28 cellular contexts compared by ENCODE assay signal in the genomic region with DNA sequence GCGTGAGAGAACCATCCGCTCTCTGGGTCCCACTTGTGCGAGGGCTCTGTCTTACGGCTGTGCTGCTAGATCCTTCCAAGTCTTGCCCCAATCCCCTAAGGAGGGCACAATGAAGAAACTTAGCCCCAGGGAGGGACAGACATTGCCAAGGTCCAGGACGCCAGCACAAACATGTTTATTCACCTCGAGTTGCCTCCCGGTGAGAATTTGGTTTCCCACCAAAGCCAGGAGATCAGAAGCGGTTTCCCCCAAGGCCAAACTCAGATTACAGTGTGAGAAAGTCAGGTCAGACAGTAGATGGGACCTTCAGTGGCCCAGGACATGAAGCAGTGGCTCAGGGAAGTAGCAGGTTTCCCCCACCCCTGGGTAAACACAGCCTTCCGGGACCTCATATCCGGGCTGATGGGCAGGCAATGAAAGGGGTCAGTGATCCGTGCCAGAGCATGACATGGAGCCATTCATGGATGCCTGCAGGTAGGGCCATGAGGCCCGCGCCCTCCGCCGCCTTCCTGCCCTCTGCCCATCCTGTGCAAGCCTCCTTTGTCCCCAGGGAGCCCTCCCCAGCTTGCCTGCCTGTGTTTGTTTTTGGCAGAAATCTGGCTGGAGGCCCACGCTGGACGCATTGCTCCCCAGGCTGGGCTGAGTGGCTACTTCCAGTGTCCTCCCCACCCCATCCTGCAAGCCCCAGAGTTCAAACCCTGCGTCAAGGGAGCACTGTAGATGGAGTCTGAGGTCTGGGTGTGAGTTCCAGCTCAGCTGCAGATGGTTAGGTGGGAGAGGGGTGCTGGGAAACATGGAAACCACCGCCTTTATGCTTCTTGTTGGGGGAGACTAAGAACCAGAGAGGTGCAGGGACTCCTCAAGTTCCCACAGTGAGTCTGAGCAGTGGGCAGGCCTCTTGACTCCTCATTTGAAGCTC. TPM values are rescaled to one million over a fixed set of nuclear protein-coding genes. Genes with fewer than 3 reads are reported as not detected.
DNase-seq lines count a peak whose midpoint lies in the region; ATAC-seq, FAIRE-seq and TF ChIP-seq lines count a peak whose summit lies in the region.
"Had no signal": no experiment of that assay in that cellular context is flagged by ENCODE, and none has a peak within 500 bp of the region (broad histone marks: within the 10 kb centered on the region; RNA-seq: fewer than 3 reads in every experiment).

No MANE protein-coding gene starts in this region.

- H4K91ac ChIP-seq in H1 (replicated peaks; ENCODE audit: insufficient read length, low read length) = no peak overlapping the region

- H3K9me3 ChIP-seq in H1 (ENCODE audit: insufficient read depth in 2 of 2, low read depth in 1 of 2, low read length in 1 of 2) = 0 out of 4 replicates have a peak, but pooled peaks cover 0 to 2% of the 10 kb centered on the region in 2 experiments
- H3K9me3 ChIP-seq in effector memory CD4-positive, alpha-beta T cell (ENCODE audit: control insufficient read depth, low read length) = no peaks in the 10 kb centered on the region
- H3K9me3 ChIP-seq: pancreas, sigmoid colon had no signal

- no peak overlapping the region for H3K4me2 ChIP-seq in H1 (ENCODE audit: insufficient read depth in 1 of 2, low read depth in 2 of 2, low read length in 2 of 2)
- H3K4me2 ChIP-seq: hepatocyte had no signal

- peaks cover 0 to 3% of the 10 kb centered on the region in 2 donors for H3K36me3 Mint-ChIP-seq in stimulated activated naive B cell treated with anti-CD40 and anti-IgM and Interleukin-4, amounts not matched to agents 10 μg/mL and 1 μg/mL and 100 μg/mL, for 72 hours

- H3K14ac ChIP-seq in H1 (ENCODE audit: insufficient read length) = no peak overlapping the region

- H2BK120ac ChIP-seq in H1 (replicated peaks; ENCODE audit: low read depth, low read length) = no peak overlapping the region

- FAIRE-seq in H1 (lab: Jason Lieb, UNC) = no peak
- FAIRE-seq: islet of Langerhans, pancreas, RCC 7860 had no signal

- H3K4me1 ChIP-seq in H1 (replicated peaks in 1 of 4; ENCODE audit: control insufficient read depth in 3 of 4, insufficient read depth in 4 of 4, low read length in 3 of 4) = peaks cover 0 to 7% (median 0%) of the 10 kb centered on the region in 4 experiments; a peak in 2 of 7 replicates
- no peaks in the 10 kb centered on the region for H3K4me1 ChIP-seq in effector memory CD4-positive, alpha-beta T cell (ENCODE audit: control insufficient read depth, insufficient read depth, low read length, poor library complexity, severe bottlenecking)
- H3K4me1 ChIP-seq: breast epithelium, pancreas, sigmoid colon, tibial nerve had no signal

- TF ChIP-seq RAD21 in H1 (IDR thresholded peaks at IDR 0.05 in 1 of 2, conservative IDR thresholded peaks at IDR 0.05 in 1 of 2; ENCODE audit: low read depth in 2 of 2, low read length in 2 of 2) = no peak

- H3K56ac ChIP-seq in H1 (replicated peaks; ENCODE audit: insufficient read length, low read depth, low read length) = no peak overlapping the region

- no peak overlapping the region for H3K4ac ChIP-seq in H1 (replicated peaks; ENCODE audit: insufficient read length, low read depth, low read length)

- no peak overlapping the region; the same call in 1 of the 2 replicates for H4K8ac ChIP-seq in H1 (ENCODE audit: extremely low read depth, insufficient read depth, low read length)

- no peak overlapping the region for H3K9ac ChIP-seq in H1 (replicated peaks in 1 of 4; ENCODE audit: extremely low read depth in 1 of 4, low read depth in 3 of 4, low read length in 3 of 4)

- peak overlapping the region; percentile 63; the same call in 1 of the 2 replicates for H2BK12ac ChIP-seq in H1 (ENCODE audit: low read depth, low read length)

- CTCF ChIA-PET in H1 (lab: Charles Lee; ENCODE audit: partially characterized antibody) = interaction anchor here (0.9 to 3.8 kb wide), 4 partner anchors 14 to 107 kb away, joined by 3 to 22 read pairs (median 4); no protein-coding TSS in a partner anchor

- TF ChIP-seq EP300 in H1 (IDR thresholded peaks at IDR 0.05; ENCODE audit: borderline replicate concordance in 1 of 2, low read depth in 2 of 2, low read length in 2 of 2) = no peak

- no peaks in the 10 kb centered on the region for H3K4me1 Mint-ChIP-seq in stimulated activated naive B cell treated with anti-CD40 and anti-IgM and Interleukin-4, amounts not matched to agents 10 μg/mL and 1 μg/mL and 100 μg/mL, for 72 hours

- WGBS in H1 (ENCODE audit: extremely low coverage in 1 of 2, insufficient coverage in 1 of 2, insufficient read length in 1 of 2, insufficient replicate concordance in 2 of 2, low coverage in 1 of 2, low lambda C conversion rate in 2 of 2, missing lambda C conversion rate in 1 of 2), 2 experiments = 90% methylated on average over 16 of the region's 19 CpGs; no CpG with 5 or more reads in 1 of the 2 experiments

- peak overlapping the region; percentile 17 for H3K27ac Mint-ChIP-seq in stimulated activated naive B cell treated with anti-CD40 and anti-IgM and Interleukin-4, amounts not matched to agents 10 μg/mL and 1 μg/mL and 100 μg/mL, for 72 hours

- H4K20me1 ChIP-seq in H1 (replicated peaks in 1 of 2; ENCODE audit: control insufficient read depth in 1 of 2, insufficient read depth in 2 of 2, low read length in 2 of 2) = no peaks in the 10 kb centered on the region

- no peak overlapping the region for H2BK20ac ChIP-seq in H1 (ENCODE audit: low read length)

- POLR2A ChIA-PET in H1 (lab: Charles Lee; ENCODE audit: partially characterized antibody) = no interaction called here

- H3K27me3 ChIP-seq in H1 (replicated peaks in 1 of 4; ENCODE audit: control insufficient read depth in 3 of 4, extremely low read depth in 1 of 4, insufficient read depth in 3 of 4, low read length in 3 of 4) = no peaks in the 10 kb centered on the region
- H3K27me3 ChIP-seq in effector memory CD4-positive, alpha-beta T cell (replicated peaks; ENCODE audit: control insufficient read depth, insufficient read depth, low read length, poor library complexity, severe bottlenecking) = no peaks in the 10 kb centered on the region
- H3K27me3 ChIP-seq: breast epithelium, sigmoid colon had no signal

- no peak overlapping the region for H3K23ac ChIP-seq in H1 (ENCODE audit: insufficient read length)

- no peaks in the 10 kb centered on the region for H3K79me1 ChIP-seq in H1 (ENCODE audit: low read depth, low read length)

- no peaks in the 10 kb centered on the region for H3K36me3 ChIP-seq in H1 (ENCODE audit: control insufficient read depth in 2 of 4, insufficient read depth in 4 of 4, low read length in 3 of 4)
- no peaks in the 10 kb centered on the region for H3K36me3 ChIP-seq in effector memory CD4-positive, alpha-beta T cell (ENCODE audit: control insufficient read depth, insufficient read depth, low read length)
- H3K36me3 ChIP-seq: breast epithelium, pancreas, sigmoid colon, tibial nerve had no signal

- H3K27ac ChIP-seq in H1 (ENCODE audit: low read depth, low read length) = no peak overlapping the region
- no peak overlapping the region for H3K27ac ChIP-seq in effector memory CD4-positive, alpha-beta T cell (ENCODE audit: insufficient read depth, low read length, poor library complexity, severe bottlenecking)
- H3K27ac ChIP-seq: 22Rv1, breast epithelium, hepatocyte, pancreas, sigmoid colon, tibial nerve had no signal

- H3K4me3 ChIP-seq in H1 (ENCODE audit: extremely low read depth in 1 of 4, insufficient read depth in 2 of 4, low read depth in 3 of 4, low read length in 4 of 4) = no peak overlapping the region
- no peak overlapping the region for H3K4me3 ChIP-seq in effector memory CD4-positive, alpha-beta T cell (ENCODE audit: insufficient read depth, low read depth, low read length, poor library complexity, severe bottlenecking)
- H3K4me3 ChIP-seq: breast epithelium, hepatocyte, lung, pancreas, sigmoid colon, tibial nerve had no signal

- peak overlapping the region; percentile 75 for H2BK5ac ChIP-seq in H1 (ENCODE audit: low read depth, low read length)

- no peaks in the 10 kb centered on the region for H3K79me2 ChIP-seq in H1 (ENCODE audit: control insufficient read depth in 1 of 2, insufficient read depth in 2 of 2, low read length in 2 of 2)
- H3K79me2 ChIP-seq: hepatocyte had no signal

- H3K4me3 Mint-ChIP-seq in stimulated activated naive B cell treated with anti-CD40 and anti-IgM and Interleukin-4, amounts not matched to agents 10 μg/mL and 1 μg/mL and 100 μg/mL, for 72 hours = no peak overlapping the region

- no peak overlapping the region for H2AK5ac ChIP-seq in H1 (ENCODE audit: low read depth, low read length)

- DNase-seq in DMS53 (lab: John Stamatoyannopoulos, UW) (peak; percentile 34), DMS53 treated with DMSO at 0.1 percent for 48 hours (lab: John Stamatoyannopoulos, UW; ENCODE audit: unreplicated experiment) (no peak), NCI-H69 (lab: John Stamatoyannopoulos, UW) (peak; percentile 65), H1 (ENCODE audit: low read depth in 1 of 2, low spot score in 2 of 2) (no peak), NCI-H2107 (lab: John Stamatoyannopoulos, UW) (no peak)
- DNase-seq in stimulated activated naive B cell treated with anti-CD40 and anti-IgM and Interleukin-4, amounts not matched to agents 10 μg/mL and 1 μg/mL and 100 μg/mL, for 72 hours = no peak
- no peak for DNase-seq in effector memory CD4-positive, alpha-beta T cell
- DNase-seq: activated CD4-positive, alpha-beta T cell treated with anti-CD3 and anti-CD28 coated beads for 48 hours; activated CD8-positive, alpha-beta memory T cell treated with anti-CD3 and anti-CD28 coated beads, Interleukin-2, amount 50 U/mL, for 48 hours; activated effector memory CD4-positive, alpha-beta T cell treated with Interleukin-2 at 50 U/mL for 16 hours; AML-193; Karpas-422; NCI-H2171; pancreas; sigmoid colon; stimulated activated naive CD8-positive, alpha-beta T cell treated with anti-CD3 and anti-CD28 coated beads, Interleukin-15, Interleukin-2, amounts not matched to agents 100 U/mL and 50 U/mL, for 24 hours had no signal

- H3K9me3 Mint-ChIP-seq in stimulated activated naive B cell treated with anti-CD40 and anti-IgM and Interleukin-4, amounts not matched to agents 10 μg/mL and 1 μg/mL and 100 μg/mL, for 72 hours = peaks cover 4% of the 10 kb centered on the region in 2 donors

- no peak overlapping the region for H3K18ac ChIP-seq in H1 (ENCODE audit: extremely low read depth, low read length)

- H3K23me2 ChIP-seq in H1 (ENCODE audit: low read depth, low read length) = no peaks in the 10 kb centered on the region

- no peak for ATAC-seq in stimulated activated naive B cell treated with anti-CD40 and anti-IgM and Interleukin-4, amounts not matched to agents 10 μg/mL and 1 μg/mL and 100 μg/mL, for 72 hours (replicated peaks)
- ATAC-seq in GM19467 (IDR thresholded peaks at IDR 0.05; ENCODE audit: unreplicated experiment) = no peak
- ATAC-seq: SK-N-SH treated with all-trans-retinoic acid at 6 μM for 48 hours; stimulated activated naive CD8-positive, alpha-beta T cell treated with anti-CD3 and anti-CD28 coated beads, Interleukin-15, Interleukin-2, amounts not matched to agents 100 U/mL and 50 U/mL, for 24 hours had no signal

- peaks cover 0 to 4% of the 10 kb centered on the region in 2 donors for H3K27me3 Mint-ChIP-seq in stimulated activated naive B cell treated with anti-CD40 and anti-IgM and Interleukin-4, amounts not matched to agents 10 μg/mL and 1 μg/mL and 100 μg/mL, for 72 hours

- TF ChIP-seq CTCF in H1 (IDR thresholded peaks at IDR 0.05; ENCODE audit: control extremely low read depth in 1 of 3, insufficient read depth in 1 of 3, low read depth in 1 of 3, low read length in 3 of 3) = no peak

- no peak overlapping the region for H4K5ac ChIP-seq in H1 (ENCODE audit: insufficient read length, low read depth, low read length)

- H2BK15ac ChIP-seq in H1 (ENCODE audit: low read length) = no peak overlapping the region

- no peak overlapping the region for H2AFZ ChIP-seq in H1 (ENCODE audit: low read length)
- H2AFZ ChIP-seq: hepatocyte had no signal

- TF ChIP-seq POLR2A in H1 (IDR thresholded peaks at IDR 0.05; ENCODE audit: control extremely low read depth in 1 of 2, low read depth in 2 of 2, low read length in 2 of 2) = no peak

RNA-seq across cellular contexts. Expression of a gene that starts 2.0 kb away (rescaled TPM):
- not detected in 2 replicates for total RNA-seq in H1 (2021; fragmentation: NEBNext Ultra II Directional; extraction: Animal tissue kit (Norgen Biotek cat#: 25700))
- not detected in 2 replicates for polyA plus RNA-seq in H1 (2011; rRNA removed)
- polyA plus RNA-seq in H1 (2011; cell fraction: cytosol; rRNA removed) = 0.62 TPM
- not detected for polyA plus RNA-seq in H1 (2011; cell fraction: nucleus; rRNA removed)
- not detected in 4 replicates for polyA plus RNA-seq in H1 (2012, experiment 1 of 2)
- 0.13 TPM for polyA plus RNA-seq in H1 (2012, experiment 2 of 2)
- not detected for polyA plus RNA-seq in H1 (2013, experiment 1 of 2)
- not detected for polyA plus RNA-seq in H1 (2013, experiment 2 of 2)
- 0.15 TPM in 1 of 2 replicates, not detected in the other for polyA minus RNA-seq in H1 (2011; rRNA and poly(A)+ RNA removed)
- polyA minus RNA-seq in H1 (2011; cell fraction: cytosol; rRNA and poly(A)+ RNA removed) = not detected
- not detected for polyA minus RNA-seq in H1 (2011; cell fraction: nucleus; rRNA and poly(A)+ RNA removed)
- total RNA-seq: fibroblast of villous mesenchyme, myocyte, sigmoid colon, tibial nerve had no signal
- polyA plus RNA-seq: adipose tissue, sigmoid colon had no signal

RNA-seq across cellular contexts. Expression of a gene that starts 5.2 kb away (rescaled TPM):
- total RNA-seq in H1 (2021; fragmentation: NEBNext Ultra II Directional; extraction: Animal tissue kit (Norgen Biotek cat#: 25700)) = not detected in 2 replicates
- polyA plus RNA-seq in H1 (2011; rRNA removed) = not detected in 2 replicates
- polyA plus RNA-seq in H1 (2011; cell fraction: cytosol; rRNA removed) = not detected
- polyA plus RNA-seq in H1 (2011; cell fraction: nucleus; rRNA removed) = not detected
- polyA plus RNA-seq in H1 (2012, experiment 1 of 2) = not detected in 4 replicates
- not detected for polyA plus RNA-seq in H1 (2012, experiment 2 of 2)
- not detected for polyA plus RNA-seq in H1 (2013, experiment 1 of 2)
- polyA plus RNA-seq in H1 (2013, experiment 2 of 2) = not detected
- polyA minus RNA-seq in H1 (2011; rRNA and poly(A)+ RNA removed) = not detected in 2 replicates
- polyA minus RNA-seq in H1 (2011; cell fraction: cytosol; rRNA and poly(A)+ RNA removed) = not detected
- polyA minus RNA-seq in H1 (2011; cell fraction: nucleus; rRNA and poly(A)+ RNA removed) = not detected
- total RNA-seq: breast epithelium, fibroblast of villous mesenchyme, hepatocyte, lung, myocyte, pancreas, sigmoid colon, tibial nerve had no signal
- polyA plus RNA-seq: adipose tissue, hepatocyte, lung, pancreas, sigmoid colon had no signal

RNA-seq across cellular contexts. Expression of a gene that starts 22.0 kb away (rescaled TPM):
- total RNA-seq in H1 (2021; fragmentation: NEBNext Ultra II Directional; extraction: Animal tissue kit (Norgen Biotek cat#: 25700)) = not detected in 2 replicates
- not detected in 2 replicates for polyA plus RNA-seq in H1 (2011; rRNA removed)
- not detected for polyA plus RNA-seq in H1 (2011; cell fraction: cytosol; rRNA removed)
- not detected for polyA plus RNA-seq in H1 (2011; cell fraction: nucleus; rRNA removed)
- polyA plus RNA-seq in H1 (2012, experiment 1 of 2) = not detected in 4 replicates
- not detected for polyA plus RNA-seq in H1 (2012, experiment 2 of 2)
- not detected for polyA plus RNA-seq in H1 (2013, experiment 1 of 2)
- polyA plus RNA-seq in H1 (2013, experiment 2 of 2) = not detected
- not detected in 2 replicates for polyA minus RNA-seq in H1 (2011; rRNA and poly(A)+ RNA removed)
- polyA minus RNA-seq in H1 (2011; cell fraction: cytosol; rRNA and poly(A)+ RNA removed) = not detected
- not detected for polyA minus RNA-seq in H1 (2011; cell fraction: nucleus; rRNA and poly(A)+ RNA removed)
- total RNA-seq: breast epithelium, fibroblast of villous mesenchyme, hepatocyte, lung, myocyte, pancreas, sigmoid colon, tibial nerve had no signal
- polyA plus RNA-seq: adipose tissue, hepatocyte, lung, pancreas, sigmoid colon had no signal

RNA-seq across cellular contexts. Expression of a gene that starts 44.2 kb away (rescaled TPM):
- not detected in 2 replicates for total RNA-seq in H1 (2021; fragmentation: NEBNext Ultra II Directional; extraction: Animal tissue kit (Norgen Biotek cat#: 25700))
- polyA plus RNA-seq in H1 (2011; rRNA removed) = 0.16 TPM in 1 of 2 replicates, not detected in the other
- not detected for polyA plus RNA-seq in H1 (2011; cell fraction: cytosol; rRNA removed)
- polyA plus RNA-seq in H1 (2011; cell fraction: nucleus; rRNA removed) = 0.31 TPM
- polyA plus RNA-seq in H1 (2012, experiment 1 of 2) = not detected in 4 replicates
- polyA plus RNA-seq in H1 (2012, experiment 2 of 2) = not detected
- not detected for polyA plus RNA-seq in H1 (2013, experiment 1 of 2)
- polyA plus RNA-seq in H1 (2013, experiment 2 of 2) = not detected
- polyA minus RNA-seq in H1 (2011; rRNA and poly(A)+ RNA removed) = not detected in 2 replicates
- not detected for polyA minus RNA-seq in H1 (2011; cell fraction: cytosol; rRNA and poly(A)+ RNA removed)
- not detected for polyA minus RNA-seq in H1 (2011; cell fraction: nucleus; rRNA and poly(A)+ RNA removed)
- total RNA-seq: breast epithelium, fibroblast of villous mesenchyme, hepatocyte, lung, myocyte, pancreas, sigmoid colon, tibial nerve had no signal
- polyA plus RNA-seq: adipose tissue, hepatocyte, lung, pancreas, sigmoid colon had no signal

Comparison
In these comparisons a context has a peak if more than half of its experiments do, and no peak if none do; other contexts are left out.
1. DNase-seq: peak in DMS53 (single experiment) and NCI-H69 (single experiment); none in DMS53 treated with DMSO at 0.1 percent for 48 hours (single experiment), H1 (0 of 2), stimulated activated naive B cell treated with anti-CD40 and anti-IgM and Interleukin-4, amounts not matched to agents 10 μg/mL and 1 μg/mL and 100 μg/mL, for 72 hours (single experiment), effector memory CD4-positive, alpha-beta T cell (0 of 3) and NCI-H2107 (single experiment).